ENCODE assay signal across 13 cellular contexts in the genomic region with DNA sequence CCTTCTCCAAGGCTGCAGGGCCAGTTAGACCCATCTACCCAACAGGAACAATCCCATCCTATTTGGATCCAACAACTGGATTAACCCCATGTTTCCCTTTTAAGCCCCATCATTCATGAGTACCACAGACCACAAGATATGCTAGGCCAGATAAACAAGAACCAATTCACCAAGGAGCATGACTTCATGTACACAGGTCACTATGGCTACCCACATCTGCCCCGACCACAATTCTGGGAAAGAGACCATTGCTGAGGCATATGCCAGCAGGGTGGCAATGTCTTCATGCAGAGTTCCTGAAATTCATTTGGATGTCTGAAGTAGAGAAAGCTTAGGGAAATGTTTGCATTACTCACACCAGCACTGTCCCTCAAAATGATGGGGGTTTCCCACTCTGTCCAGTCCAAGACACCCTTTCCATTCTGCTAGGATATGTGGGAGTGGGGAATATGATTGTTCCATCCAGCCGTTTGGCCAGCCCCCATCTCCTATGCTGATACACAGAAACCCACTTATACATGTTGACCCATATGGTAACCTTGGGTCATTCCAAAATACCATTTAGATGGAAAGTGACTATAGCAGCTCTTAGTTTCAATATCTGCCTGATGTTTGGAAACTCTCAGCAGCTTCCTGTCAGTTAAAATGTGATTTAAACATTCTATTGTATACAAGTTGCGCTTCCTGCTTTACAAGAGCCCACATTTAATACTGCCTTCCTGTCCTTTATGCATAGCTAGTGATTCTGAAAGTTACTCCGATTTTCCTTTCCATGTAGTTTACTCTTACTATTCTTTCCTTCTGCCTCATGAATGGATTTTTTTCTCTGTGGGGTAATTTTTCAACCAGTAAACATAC.
DNase-seq lines count a peak whose midpoint lies in the region; ATAC-seq and TF ChIP-seq lines count a peak whose summit lies in the region.
"Had no signal": no experiment of that assay in that cellular context is flagged by ENCODE, and none has a peak within 500 bp of the region (broad histone marks: within the 10 kb centered on the region; RNA-seq: fewer than 3 reads in every experiment).

No MANE protein-coding gene starts in this region.

- peak overlapping the region; percentile 78 for H3K4me3 Mint-ChIP-seq in T-helper 17 cell
- peak overlapping the region; percentile 44 for H3K4me3 Mint-ChIP-seq in endothelial cell (ENCODE audit: unreplicated experiment)
- H3K4me3 Mint-ChIP-seq: activated T-cell treated with anti-CD3 and anti-CD28 coated beads, Interleukin-2, amount 50 U/mL, for 4 hours; nephron had no signal

- no peaks in the 10 kb centered on the region for H3K9me3 Mint-ChIP-seq in endothelial cell (ENCODE audit: unreplicated experiment)

- H3K36me3 Mint-ChIP-seq in T-helper 17 cell (ENCODE audit: low read depth): no peaks in the 10 kb centered on the region
- peaks cover 7% of the 10 kb centered on the region for H3K36me3 Mint-ChIP-seq in endothelial cell (ENCODE audit: low read depth, unreplicated experiment)

- peaks cover 0 to 13% (median 8%) of the 10 kb centered on the region in 10 experiments; a peak in 11 of 20 replicates for H3K4me1 ChIP-seq in BLaER1 treated with 17β-estradiol and CSF1 and Interleukin-3, amounts not matched to agents 10 nM and 100 nM
- no peaks in the 10 kb centered on the region for H3K4me1 ChIP-seq in uterus

- peaks cover 10 to 30% (median 20%) of the 10 kb centered on the region in 11 experiments; a peak in 19 of 22 replicates for H3K9me3 ChIP-seq in BLaER1 treated with 17β-estradiol and CSF1 and Interleukin-3, amounts not matched to agents 10 nM and 100 nM (replicated peaks in 1 of 11)
- H3K9me3 ChIP-seq in T-helper 17 cell (ENCODE audit: control insufficient read depth, low read length, poor library complexity, severe bottlenecking): no peaks in the 10 kb centered on the region
- H3K9me3 ChIP-seq in uterus: no peaks in the 10 kb centered on the region

- intact Hi-C loops in uterus (cut with DNase I; ENCODE audit: low total_unique reads): no loop called here

- H3K4me1 Mint-ChIP-seq in T-helper 17 cell (peaks cover 13% of the 10 kb centered on the region), endothelial cell (ENCODE audit: unreplicated experiment) (peaks cover 22% of the 10 kb centered on the region)
- H3K4me1 Mint-ChIP-seq: nephron had no signal

- peaks cover 0 to 5% (median 0%) of the 10 kb centered on the region in 11 experiments; a peak in 3 of 22 replicates for H4K20me1 ChIP-seq in BLaER1 treated with 17β-estradiol and CSF1 and Interleukin-3, amounts not matched to agents 10 nM and 100 nM

- H3K27me3 Mint-ChIP-seq in T-helper 17 cell: no peaks in the 10 kb centered on the region
- peaks cover 4% of the 10 kb centered on the region for H3K27me3 Mint-ChIP-seq in endothelial cell (ENCODE audit: unreplicated experiment)

- H3K36me3 ChIP-seq in BLaER1 treated with 17β-estradiol and CSF1 and Interleukin-3, amounts not matched to agents 10 nM and 100 nM: peaks cover 0 to 5% (median 0%) of the 10 kb centered on the region in 11 experiments; a peak in 3 of 22 replicates
- H3K36me3 ChIP-seq in uterus: no peaks in the 10 kb centered on the region

- peak overlapping the region in 8 of 11 experiments; percentile 2 to 35 (median 26); a peak in 12 of 22 replicates for H3K4me2 ChIP-seq in BLaER1 treated with 17β-estradiol and CSF1 and Interleukin-3, amounts not matched to agents 10 nM and 100 nM

- no peak overlapping the region for H3K9ac ChIP-seq in BLaER1 treated with 17β-estradiol and CSF1 and Interleukin-3, amounts not matched to agents 10 nM and 100 nM

- DNase-seq in T-helper 17 cell: no peak
- no peak for DNase-seq in endothelial cell (ENCODE audit: low spot score)
- no peak for DNase-seq in uterus
- no peak for DNase-seq in NCI-H2107 (lab: John Stamatoyannopoulos, UW)
- no peak for DNase-seq in GM20000 (ENCODE audit: low spot score)
- DNase-seq: activated T-cell treated with anti-CD3 and anti-CD28 coated beads, Interleukin-2, amount 50 U/mL, for 4 hours; C1 segment of cervical spinal cord; RPMI8226 had no signal

- H3K27ac Mint-ChIP-seq in T-helper 17 cell (peak overlapping the region; percentile 84), endothelial cell (ENCODE audit: unreplicated experiment) (peak overlapping the region; percentile 18)
- H3K27ac Mint-ChIP-seq: nephron had no signal

- ATAC-seq in GM21576 (IDR thresholded peaks at IDR 0.05; ENCODE audit: unreplicated experiment) (peak; percentile 52), T-helper 17 cell (peak; percentile 42), HG03342 (IDR thresholded peaks at IDR 0.05; ENCODE audit: unreplicated experiment) (no peak)
- ATAC-seq: activated T-cell treated with anti-CD3 and anti-CD28 coated beads, Interleukin-2, amount 50 U/mL, for 4 hours had no signal

- TF ChIP-seq POLR2A in uterus (IDR thresholded peaks at IDR 0.05): no peak

- peaks cover 49 to 89% (median 82%) of the 10 kb centered on the region in 11 experiments for H3K27me3 ChIP-seq in BLaER1 treated with 17β-estradiol and CSF1 and Interleukin-3, amounts not matched to agents 10 nM and 100 nM
- H3K27me3 ChIP-seq in uterus: no peaks in the 10 kb centered on the region

- no peak overlapping the region for H3K4me3 ChIP-seq in BLaER1 treated with 17β-estradiol and CSF1 and Interleukin-3, amounts not matched to agents 10 nM and 100 nM
- no peak overlapping the region for H3K4me3 ChIP-seq in uterus
- H3K4me3 ChIP-seq: skin epidermis had no signal

- H3K27ac ChIP-seq in BLaER1 treated with 17β-estradiol and CSF1 and Interleukin-3, amounts not matched to agents 10 nM and 100 nM: 0 out of 22 replicates have a peak overlapping the region, but pooled peaks of 3 of the 11 experiments have one; percentile 3 to 20 (median 15)
- no peak overlapping the region for H3K27ac ChIP-seq in uterus
- H3K27ac ChIP-seq: skin epidermis had no signal

- TF ChIP-seq CTCF in endothelial cell (IDR thresholded peaks at IDR 0.05; ENCODE audit: unreplicated experiment) (no peak), uterus (IDR thresholded peaks at IDR 0.05) (no peak), GM20000 (IDR thresholded peaks at IDR 0.05; ENCODE audit: extremely low read depth, missing control alignments) (no peak)
